In the genomic region with DNA sequence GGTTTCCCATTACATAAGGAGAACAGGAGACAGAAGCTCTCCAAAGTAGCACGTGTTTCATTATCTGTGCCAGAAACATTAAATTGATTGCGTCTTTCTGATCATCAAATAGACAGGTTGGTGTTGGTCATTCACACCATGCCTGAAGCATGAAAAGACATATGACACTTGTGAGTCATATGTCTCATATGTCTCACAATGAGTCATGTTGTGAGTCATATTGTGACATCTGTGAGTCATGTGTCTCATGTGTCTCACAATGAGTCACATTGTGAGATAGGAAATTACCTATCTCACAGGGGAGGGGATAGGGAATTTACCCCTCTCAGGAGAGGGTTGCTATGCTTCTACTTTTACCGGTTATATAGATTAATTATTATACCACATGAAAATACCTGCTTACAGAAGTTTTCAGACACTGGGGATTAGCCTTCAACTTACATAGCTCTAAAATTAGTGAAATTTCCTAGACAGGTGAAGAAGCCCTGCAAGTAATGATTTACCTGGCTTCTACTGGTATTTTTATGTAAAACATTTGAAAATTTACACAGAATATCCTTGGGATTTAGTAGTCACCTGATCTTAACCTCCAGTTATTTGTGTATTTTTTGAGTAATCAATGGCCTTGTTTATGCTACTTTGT, we compare ENCODE assay signal across 11 cellular contexts.
A peak's percentile ranks its signal among the peaks of the same experiment; 100 is the strongest.
DNase-seq lines count a peak whose midpoint lies in the region; ATAC-seq, FAIRE-seq and TF ChIP-seq lines count a peak whose summit lies in the region.
"Had no signal": no experiment of that assay in that cellular context is flagged by ENCODE, and none has a peak within 500 bp of the region (broad histone marks: within the 10 kb centered on the region; RNA-seq: fewer than 3 reads in every experiment).

No MANE protein-coding gene starts in this region.

- no peaks in the 10 kb centered on the region for H3K9me1 ChIP-seq in endothelial cell of umbilical vein (replicated peaks; ENCODE audit: control insufficient read depth, extremely low read depth, insufficient read depth, low read length)

- FAIRE-seq in HTR-8/SVneo (lab: Jason Lieb, UNC) (peak; percentile 44), endothelial cell of umbilical vein (lab: Jason Lieb, UNC) (no peak)
- FAIRE-seq: A204.1, TTC549 had no signal

- no TSS peak for BruUV-seq in endothelial cell of umbilical vein (replicated peaks; lab: Mats Ljungman, UMichigan)

- CTCF ChIA-PET in endothelial cell of umbilical vein (lab: Charles Lee), result no interaction called here

- no peaks in the 10 kb centered on the region for H4K20me1 ChIP-seq in endothelial cell of umbilical vein (replicated peaks; ENCODE audit: control insufficient read depth, extremely low read depth, insufficient read depth, low read length)

- no peaks in the 10 kb centered on the region for H3K36me3 ChIP-seq in endothelial cell of umbilical vein (ENCODE audit: control insufficient read depth in 2 of 2, extremely low read depth in 1 of 2, insufficient read depth in 2 of 2, low read length in 2 of 2)
- H3K36me3 ChIP-seq: neutrophil had no signal

- H3K4me2 ChIP-seq in endothelial cell of umbilical vein (ENCODE audit: insufficient read depth, low read length), result no peak overlapping the region

- no peak overlapping the region for H3K9ac ChIP-seq in endothelial cell of umbilical vein (replicated peaks; ENCODE audit: extremely low read depth, insufficient read depth, low read length)

- dilution Hi-C loops in endothelial cell of umbilical vein (cut with MboI; ENCODE audit: extremely low pct_ligation_motif_present, low sequenced_read_pairs), result no loop called here

- TF ChIP-seq CTCF in endothelial cell of umbilical vein (IDR thresholded peaks at IDR 0.05; ENCODE audit: extremely low read depth in 1 of 2, insufficient read depth in 1 of 2, low read depth in 1 of 2, low read length in 2 of 2), result no peak

- H2AFZ ChIP-seq in endothelial cell of umbilical vein (ENCODE audit: low read depth, low read length), result no peak overlapping the region

- DNase-seq in NCI-H1436 (lab: John Stamatoyannopoulos, UW), result peak; percentile 41
- DNase-seq in NCI-H1436 treated with DMSO at 0.1 percent for 48 hours (lab: John Stamatoyannopoulos, UW), result no peak
- DNase-seq in HTR-8/SVneo (ENCODE audit: insufficient read length, low spot score), result peak; percentile 14
- DNase-seq in endothelial cell of umbilical vein (ENCODE audit: low read depth, low spot score), result peak; percentile 1
- DNase-seq in NCI-H187 (lab: John Stamatoyannopoulos, UW), result no peak
- DNase-seq in DMS 273 treated with DMSO at 0.1 percent for 48 hours (lab: John Stamatoyannopoulos, UW), result no peak
- no peak for DNase-seq in anterior cingulate cortex (lab: John Stamatoyannopoulos, UW)

- TF ChIP-seq POLR2A in endothelial cell of umbilical vein (IDR thresholded peaks at IDR 0.05; ENCODE audit: low read depth, low read length), result no peak

- no peaks in the 10 kb centered on the region for H3K9me3 ChIP-seq in endothelial cell of umbilical vein (replicated peaks; ENCODE audit: control insufficient read depth, insufficient read depth, low read length)
- H3K9me3 ChIP-seq: neutrophil had no signal

- H3K27me3 ChIP-seq in endothelial cell of umbilical vein (ENCODE audit: control insufficient read depth in 2 of 2, insufficient read depth in 2 of 2, low read length in 2 of 2), result no peaks in the 10 kb centered on the region
- H3K27me3 ChIP-seq: neutrophil had no signal

- intact Hi-C loops in endothelial cell of umbilical vein (cut with micrococcal nuclease), result no loop called here

- POLR2A ChIA-PET in endothelial cell of umbilical vein (lab: Charles Lee), result no interaction called here

- no peaks in the 10 kb centered on the region for H3K79me2 ChIP-seq in endothelial cell of umbilical vein (ENCODE audit: control insufficient read depth, insufficient read depth, low read length)

- H3K4me1 ChIP-seq in endothelial cell of umbilical vein (ENCODE audit: control insufficient read depth, extremely low read depth, insufficient read depth, low read length), result no peaks in the 10 kb centered on the region

- no peak overlapping the region for H3K27ac ChIP-seq in endothelial cell of umbilical vein (ENCODE audit: insufficient read depth, low read depth, low read length)
- H3K27ac ChIP-seq: neutrophil had no signal

- ATAC-seq in GM21737 (IDR thresholded peaks at IDR 0.05; ENCODE audit: unreplicated experiment), result peak; percentile 92

- no peak overlapping the region for H3K4me3 ChIP-seq in endothelial cell of umbilical vein (replicated peaks in 1 of 3; ENCODE audit: insufficient read depth in 1 of 3, low read depth in 1 of 3, low read length in 3 of 3)

TF ChIP-seq in endothelial cell of umbilical vein, 7 proteins besides CTCF, POLR2A, EP300 and RAD21:
- TF ChIP-seq EZH2 (IDR thresholded peaks at IDR 0.05; ENCODE audit: borderline replicate concordance, low read depth, low read length, severe bottlenecking) (no peak), MYC (IDR thresholded peaks at IDR 0.05; ENCODE audit: low read depth, low read length) (no peak), MAX (IDR thresholded peaks at IDR 0.05; ENCODE audit: insufficient read depth, insufficient read length) (no peak), FOS (IDR thresholded peaks at IDR 0.05; ENCODE audit: borderline replicate concordance, insufficient read depth, low read length) (peak; percentile 33), JUN (IDR thresholded peaks at IDR 0.05; ENCODE audit: borderline replicate concordance, insufficient read depth, insufficient read length, low read depth) (peak; percentile 77), GATA2 (IDR thresholded peaks at IDR 0.05; ENCODE audit: insufficient read depth, insufficient read length, low read depth, low read length) (no peak), POLR2AphosphoS5 (IDR thresholded peaks at IDR 0.05; ENCODE audit: insufficient read depth, low read depth, low read length) (no peak)

Comparison
In these comparisons a context has a peak if more than half of its experiments do, and no peak if none do; other contexts are left out.
1. DNase-seq: peak in NCI-H1436 (single experiment), HTR-8/SVneo (single experiment) and endothelial cell of umbilical vein (single experiment); none in NCI-H1436 treated with DMSO at 0.1 percent for 48 hours (single experiment), NCI-H187 (0 of 2), DMS 273 treated with DMSO at 0.1 percent for 48 hours (single experiment) and anterior cingulate cortex (0 of 58).